14 cellular contexts compared by ENCODE assay signal in genomic region chr18:66316708-66317107, GRCh38.
"Had no signal": no experiment of that assay in that cellular context is flagged by ENCODE, and none has a peak within 500 bp of the region (broad histone marks: within the 10 kb centered on the region; RNA-seq: fewer than 3 reads in every experiment).

No MANE protein-coding gene starts in this region.

- H3K36me3 Mint-ChIP-seq: naive B cell had no signal

- H3K4me3 Mint-ChIP-seq: activated CD8-positive, alpha-beta T cell treated with anti-CD3 and anti-CD28 coated beads for 36 hours; activated T-cell treated with anti-CD3 and anti-CD28 coated beads, Interleukin-2, amount 50 U/mL, for 4 hours had no signal

- H3K27me3 Mint-ChIP-seq: activated CD8-positive, alpha-beta T cell treated with anti-CD3 and anti-CD28 coated beads for 36 hours; naive B cell had no signal

- H3K4me1 Mint-ChIP-seq: naive B cell had no signal

- DNase-seq: activated CD4-positive, alpha-beta T cell treated with anti-CD3 and anti-CD28 coated beads for 4 hours; activated CD8-positive, alpha-beta T cell treated with anti-CD3 and anti-CD28 coated beads for 36 hours; activated effector memory CD4-positive, alpha-beta T cell treated with Interleukin-2 at 50 U/mL for 16 hours; activated naive CD4-positive, alpha-beta T cell treated with anti-CD3 and anti-CD28 coated beads, Interleukin-2, amount 50 U/mL, for 16 hours; activated T-cell treated with anti-CD3 and anti-CD28 coated beads, Interleukin-2, amount 50 U/mL, for 4 hours; hypothalamus; left cardiac atrium; lower lobe of right lung; naive B cell; occipital lobe; spleen; T-helper 2 cell; uterus had no signal

- H3K9me3 Mint-ChIP-seq: activated CD8-positive, alpha-beta T cell treated with anti-CD3 and anti-CD28 coated beads for 36 hours had no signal

- H3K27me3 ChIP-seq: spleen, uterus had no signal

- H3K9me3 ChIP-seq: lower lobe of right lung, prostate gland, spleen, uterus had no signal

- H3K27ac ChIP-seq: lower lobe of right lung, prostate gland, spleen, uterus had no signal

- H3K27ac Mint-ChIP-seq: activated CD8-positive, alpha-beta T cell treated with anti-CD3 and anti-CD28 coated beads for 36 hours; naive B cell had no signal

- H3K36me3 ChIP-seq: lower lobe of right lung, prostate gland, spleen, uterus had no signal

- H3K4me3 ChIP-seq: lower lobe of right lung, prostate gland, spleen, uterus had no signal

- H3K4me1 ChIP-seq: lower lobe of right lung, prostate gland, spleen, uterus had no signal
